ENCODE assay signal across 23 cellular contexts in the genomic region with DNA sequence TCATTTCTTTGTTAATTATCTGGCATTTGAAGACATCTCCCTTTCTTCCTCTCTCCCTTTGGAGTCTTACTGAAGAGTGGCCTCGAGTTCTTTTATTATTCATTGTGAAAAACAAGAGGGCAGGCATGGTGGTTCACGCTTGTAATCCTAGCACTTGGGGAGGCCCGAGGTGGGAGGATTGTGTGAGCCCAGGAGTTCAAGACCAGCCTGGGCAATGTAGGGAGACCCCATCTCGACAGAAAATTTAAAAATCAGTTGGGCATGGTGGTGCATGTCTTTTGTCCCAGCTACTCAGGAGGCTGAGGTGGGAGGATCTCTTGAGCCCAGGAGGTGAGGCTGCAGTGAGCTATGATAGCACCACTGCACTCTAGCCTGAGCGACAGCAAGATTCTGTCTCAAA. TPM values are rescaled to one million over a fixed set of nuclear protein-coding genes. Genes with fewer than 3 reads are reported as not detected.
A peak's percentile ranks its signal among the peaks of the same experiment; 100 is the strongest.
DNase-seq lines count a peak whose midpoint lies in the region; ATAC-seq and TF ChIP-seq lines count a peak whose summit lies in the region.
"Had no signal": no experiment of that assay in that cellular context is flagged by ENCODE, and none has a peak within 500 bp of the region (broad histone marks: within the 10 kb centered on the region; RNA-seq: fewer than 3 reads in every experiment).

No MANE protein-coding gene starts in this region.

- no peak overlapping the region for H4K12ac ChIP-seq in trophoblast cell (ENCODE audit: low read depth, low read length)

- no peak overlapping the region for H4K8ac ChIP-seq in trophoblast cell (ENCODE audit: low read depth, low read length)

- peaks cover 11% of the 10 kb centered on the region for H3K36me3 Mint-ChIP-seq in WTC11
- H3K36me3 Mint-ChIP-seq in endodermal cell (ENCODE audit: low read depth), result peaks cover 12% of the 10 kb centered on the region

- H2BK120ac ChIP-seq in trophoblast cell (ENCODE audit: insufficient read depth, low read length, poor library complexity), result no peak overlapping the region

- peaks cover 15% of the 10 kb centered on the region for H3K4me1 Mint-ChIP-seq in WTC11
- H3K4me1 Mint-ChIP-seq in endodermal cell, result peaks cover 3% of the 10 kb centered on the region

- H3K9ac ChIP-seq in endodermal cell (ENCODE audit: extremely low read depth, low read length, poor library complexity, severe bottlenecking), result no peak overlapping the region
- no peak overlapping the region for H3K9ac ChIP-seq in trophoblast cell (ENCODE audit: low read length)
- H3K9ac ChIP-seq: BLaER1 had no signal

- H4K91ac ChIP-seq in trophoblast cell (ENCODE audit: low read depth, low read length), result no peak overlapping the region

- no peak overlapping the region for H3K18ac ChIP-seq in trophoblast cell (ENCODE audit: low read length)

- H3K4me2 ChIP-seq in trophoblast cell (ENCODE audit: low read length), result no peak overlapping the region
- H3K4me2 ChIP-seq: BLaER1 had no signal

- H3K9me3 ChIP-seq in endodermal cell (ENCODE audit: control insufficient read depth, low read length) (peaks cover 4% of the 10 kb centered on the region), trophoblast cell (ENCODE audit: insufficient read depth, low read depth, low read length) (no peaks in the 10 kb centered on the region)
- H3K9me3 ChIP-seq: BE2C, Caco-2 had no signal

- DNase-seq in WTC11 (ENCODE audit: low spot score) (no peak), endodermal cell (no peak), trophoblast cell (no peak), NCI-H1930 (lab: John Stamatoyannopoulos, UW) (no peak), DMS53 treated with DMSO at 0.1 percent for 48 hours (lab: John Stamatoyannopoulos, UW; ENCODE audit: unreplicated experiment) (no peak), COLO668 (lab: John Stamatoyannopoulos, UW; ENCODE audit: unreplicated experiment) (no peak)
- DNase-seq: 8988T; ACHN; BE2C; C1 segment of cervical spinal cord; Caco-2; Calu3; CD4-positive, alpha-beta memory T cell; CD4-positive, CD25-positive, alpha-beta regulatory T cell; CD8-positive, alpha-beta memory T cell; DMS79; DND-41; EL; GDM1 had no signal

- TF ChIP-seq CTCF in WTC11 (IDR thresholded peaks at IDR 0.05) (no peak), endodermal cell (conservative IDR thresholded peaks at IDR 0.05) (no peak)

- H3K4me1 ChIP-seq in endodermal cell (ENCODE audit: control insufficient read depth, insufficient read depth, low read length), result no peaks in the 10 kb centered on the region
- H3K4me1 ChIP-seq in trophoblast cell (ENCODE audit: control insufficient read depth in 1 of 2, insufficient read depth in 2 of 2, low read length in 2 of 2), result no peaks in the 10 kb centered on the region
- H3K4me1 ChIP-seq: BE2C, Caco-2 had no signal

- peak overlapping the region; percentile 41; the same call in 1 of the 2 replicates for H3K27ac Mint-ChIP-seq in WTC11
- peak overlapping the region; percentile 19 for H3K27ac Mint-ChIP-seq in endodermal cell

- no peak overlapping the region for H2AFZ ChIP-seq in trophoblast cell (ENCODE audit: insufficient read depth, low read length, poor library complexity)

- no peak overlapping the region for H3K14ac ChIP-seq in trophoblast cell (ENCODE audit: low read length)

- H3K79me1 ChIP-seq in trophoblast cell (ENCODE audit: low read length), result no peaks in the 10 kb centered on the region

- ATAC-seq in WTC11 (no peak), GM19395 (IDR thresholded peaks at IDR 0.05; ENCODE audit: unreplicated experiment) (no peak)
- ATAC-seq: GM12878 had no signal

- H3K27ac ChIP-seq in endodermal cell (ENCODE audit: low read depth, low read length) (no peak overlapping the region), trophoblast cell (ENCODE audit: low read depth, low read length) (no peak overlapping the region)
- H3K27ac ChIP-seq: BLaER1 had no signal

- H3K4me3 ChIP-seq in endodermal cell (ENCODE audit: low read length) (no peak overlapping the region), trophoblast cell (ENCODE audit: low read depth, low read length) (no peak overlapping the region)
- H3K4me3 ChIP-seq: BLaER1, GM12878 had no signal

- H3K4me3 Mint-ChIP-seq in WTC11 (no peak overlapping the region), endodermal cell (no peak overlapping the region)
- H3K4me3 Mint-ChIP-seq: CD14-positive monocyte; CD4-positive, alpha-beta memory T cell; CD4-positive, CD25-positive, alpha-beta regulatory T cell; CD8-positive, alpha-beta memory T cell had no signal

- POLR2A ChIA-PET in WTC11 (lab: Charles Lee), result no interaction called here

- CTCF ChIA-PET in WTC11 (lab: Charles Lee), result no interaction called here

- no peak overlapping the region for H3K23ac ChIP-seq in trophoblast cell (ENCODE audit: low read length)

- no peak overlapping the region for H2BK5ac ChIP-seq in trophoblast cell (ENCODE audit: low read depth, low read length, poor library complexity)

- peaks cover 5% of the 10 kb centered on the region; the same call in 1 of the 2 replicates for H3K9me3 Mint-ChIP-seq in WTC11
- H3K9me3 Mint-ChIP-seq in endodermal cell, result peaks cover 4% of the 10 kb centered on the region
- H3K9me3 Mint-ChIP-seq: CD4-positive, alpha-beta memory T cell; CD4-positive, CD25-positive, alpha-beta regulatory T cell had no signal

- WGBS in endodermal cell (ENCODE audit: insufficient coverage in 1 of 2, insufficient read length in 1 of 2), 2 experiments, result 92% methylated on average over 3 to 4 of the region's 5 CpGs
- no CpG with 5 or more reads among the region's 5 CpGs for WGBS in trophoblast cell (ENCODE audit: extremely low coverage, insufficient coverage, insufficient read length)

- no peak overlapping the region for H2BK12ac ChIP-seq in trophoblast cell (ENCODE audit: low read length)

- H3K36me3 ChIP-seq in endodermal cell (ENCODE audit: control insufficient read depth, insufficient read depth, low read length) (no peaks in the 10 kb centered on the region), trophoblast cell (ENCODE audit: control insufficient read depth in 1 of 2, insufficient read depth in 2 of 2, low read length in 2 of 2) (peaks cover 0 to 2% of the 10 kb centered on the region in 2 experiments)

- H3K27me3 ChIP-seq in endodermal cell (ENCODE audit: control insufficient read depth, insufficient read depth, low read length, poor library complexity, severe bottlenecking), result no peaks in the 10 kb centered on the region
- H3K27me3 ChIP-seq in trophoblast cell (ENCODE audit: insufficient read depth, low read length), result no peaks in the 10 kb centered on the region
- H3K27me3 ChIP-seq: BE2C, BLaER1 had no signal

- H2AK5ac ChIP-seq in trophoblast cell (ENCODE audit: low read length), result no peak overlapping the region

- H3K27me3 Mint-ChIP-seq in WTC11 (ENCODE audit: low read depth) (no peaks in the 10 kb centered on the region), endodermal cell (ENCODE audit: insufficient read depth) (no peaks in the 10 kb centered on the region)
- H3K27me3 Mint-ChIP-seq: CD4-positive, alpha-beta memory T cell; CD4-positive, CD25-positive, alpha-beta regulatory T cell had no signal

- H3K4ac ChIP-seq in trophoblast cell (ENCODE audit: low read depth, low read length), result peak overlapping the region; percentile 83

- H3K79me2 ChIP-seq in trophoblast cell (ENCODE audit: control insufficient read depth, insufficient read depth, low read length, poor library complexity), result peaks cover 6% of the 10 kb centered on the region

TF ChIP-seq in WTC11, 78 proteins besides CTCF, POLR2A, EP300 and RAD21 (continues in another document):
- TF ChIP-seq, protein P1, sequence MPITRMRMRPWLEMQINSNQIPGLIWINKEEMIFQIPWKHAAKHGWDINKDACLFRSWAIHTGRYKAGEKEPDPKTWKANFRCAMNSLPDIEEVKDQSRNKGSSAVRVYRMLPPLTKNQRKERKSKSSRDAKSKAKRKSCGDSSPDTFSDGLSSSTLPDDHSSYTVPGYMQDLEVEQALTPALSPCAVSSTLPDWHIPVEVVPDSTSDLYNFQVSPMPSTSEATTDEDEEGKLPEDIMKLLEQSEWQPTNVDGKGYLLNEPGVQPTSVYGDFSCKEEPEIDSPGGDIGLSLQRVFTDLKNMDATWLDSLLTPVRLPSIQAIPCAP (CRISPR knock-in tag; IDR thresholded peaks at IDR 0.05), result no peak
- TF ChIP-seq, protein P2, sequence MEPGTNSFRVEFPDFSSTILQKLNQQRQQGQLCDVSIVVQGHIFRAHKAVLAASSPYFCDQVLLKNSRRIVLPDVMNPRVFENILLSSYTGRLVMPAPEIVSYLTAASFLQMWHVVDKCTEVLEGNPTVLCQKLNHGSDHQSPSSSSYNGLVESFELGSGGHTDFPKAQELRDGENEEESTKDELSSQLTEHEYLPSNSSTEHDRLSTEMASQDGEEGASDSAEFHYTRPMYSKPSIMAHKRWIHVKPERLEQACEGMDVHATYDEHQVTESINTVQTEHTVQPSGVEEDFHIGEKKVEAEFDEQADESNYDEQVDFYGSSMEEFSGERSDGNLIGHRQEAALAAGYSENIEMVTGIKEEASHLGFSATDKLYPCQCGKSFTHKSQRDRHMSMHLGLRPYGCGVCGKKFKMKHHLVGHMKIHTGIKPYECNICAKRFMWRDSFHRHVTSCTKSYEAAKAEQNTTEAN (CRISPR knock-in tag; IDR thresholded peaks at IDR 0.05), result no peak
- TF ChIP-seq ZNF219 (CRISPR knock-in tag; IDR thresholded peaks at IDR 0.05; ENCODE audit: borderline replicate concordance) (no peak), ZNF121 (CRISPR knock-in tag; IDR thresholded peaks at IDR 0.05) (peak; percentile 92), MYBL2 (CRISPR knock-in tag; IDR thresholded peaks at IDR 0.05) (no peak)
- TF ChIP-seq, protein P3, sequence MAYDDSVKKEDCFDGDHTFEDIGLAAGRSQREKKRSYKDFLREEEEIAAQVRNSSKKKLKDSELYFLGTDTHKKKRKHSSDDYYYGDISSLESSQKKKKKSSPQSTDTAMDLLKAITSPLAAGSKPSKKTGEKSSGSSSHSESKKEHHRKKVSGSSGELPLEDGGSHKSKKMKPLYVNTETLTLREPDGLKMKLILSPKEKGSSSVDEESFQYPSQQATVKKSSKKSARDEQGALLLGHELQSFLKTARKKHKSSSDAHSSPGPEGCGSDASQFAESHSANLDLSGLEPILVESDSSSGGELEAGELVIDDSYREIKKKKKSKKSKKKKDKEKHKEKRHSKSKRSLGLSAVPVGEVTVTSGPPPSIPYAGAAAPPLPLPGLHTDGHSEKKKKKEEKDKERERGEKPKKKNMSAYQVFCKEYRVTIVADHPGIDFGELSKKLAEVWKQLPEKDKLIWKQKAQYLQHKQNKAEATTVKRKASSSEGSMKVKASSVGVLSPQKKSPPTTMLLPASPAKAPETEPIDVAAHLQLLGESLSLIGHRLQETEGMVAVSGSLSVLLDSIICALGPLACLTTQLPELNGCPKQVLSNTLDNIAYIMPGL (CRISPR knock-in tag; IDR thresholded peaks at IDR 0.05), result no peak

RNA-seq across cellular contexts. Expression of a gene that starts 20.1 kb away (rescaled TPM):
- total RNA-seq in WTC11 (2021) (177 to 181 TPM (median 178 TPM) in 3 replicates), endodermal cell (100 to 1,000 TPM; 184 to 198 TPM)
- 121 TPM for polyA plus RNA-seq in endodermal cell (2013, experiment 1 of 2)
- 130 TPM for polyA plus RNA-seq in endodermal cell (2013, experiment 2 of 2)
- 42.2 and 45.2 TPM in 2 replicates for polyA plus RNA-seq in trophoblast cell (2013)
